Comparison of ENCODE assay signal across 31 cellular contexts in the genomic region with DNA sequence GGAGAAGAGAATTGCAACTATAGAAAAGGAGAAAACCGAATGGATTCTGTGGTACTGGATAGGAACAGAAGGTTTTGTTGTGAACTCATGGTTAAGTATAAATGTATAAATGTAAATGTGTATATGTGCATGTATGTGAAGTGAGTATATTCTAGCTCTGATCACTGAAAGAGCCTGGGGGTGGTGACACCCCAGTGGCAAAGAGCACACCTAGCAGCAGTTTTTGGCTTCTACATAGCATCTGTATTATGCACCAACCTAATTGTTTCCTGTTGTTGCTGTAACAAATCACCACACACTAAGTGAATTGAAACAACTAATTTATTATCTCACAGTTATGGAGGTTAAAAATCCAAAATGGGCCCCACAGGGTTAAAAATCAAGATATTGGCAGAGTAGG.
DNase-seq lines count a peak whose midpoint lies in the region; ATAC-seq, FAIRE-seq and TF ChIP-seq lines count a peak whose summit lies in the region.
"Had no signal": no experiment of that assay in that cellular context is flagged by ENCODE, and none has a peak within 500 bp of the region (broad histone marks: within the 10 kb centered on the region; RNA-seq: fewer than 3 reads in every experiment).

No MANE protein-coding gene starts in this region.

- CTCF ChIA-PET in HepG2 (lab: Yijun Ruan, JAX; ENCODE audit: low intra/inter-chr PET ratio, low total read pairs) = no interaction called here
- CTCF ChIA-PET in HEK293 (lab: Yijun Ruan, JAX) = no interaction called here

- H3K9me3 ChIP-seq in HepG2 (ENCODE audit: low read length) = peaks cover 33% of the 10 kb centered on the region
- H3K9me3 ChIP-seq in right lobe of liver = no peaks in the 10 kb centered on the region
- no peaks in the 10 kb centered on the region for H3K9me3 ChIP-seq in HEK293 (ENCODE audit: control insufficient read depth, insufficient read depth, low read depth, low read length)
- H3K9me3 ChIP-seq: BE2C had no signal

- TF ChIP-seq POLR2A in HepG2 (IDR thresholded peaks at IDR 0.05; ENCODE audit: insufficient read depth in 1 of 2, low read depth in 2 of 2, low read length in 2 of 2) (no peak), right lobe of liver (IDR thresholded peaks at IDR 0.05) (no peak)

- ATAC-seq in HepG2 = no peak
- no peak for ATAC-seq in right lobe of liver
- ATAC-seq: A549; CD8-positive, alpha-beta T cell had no signal

- no peak overlapping the region for H3K4me2 ChIP-seq in HepG2 (ENCODE audit: low read depth, low read length)
- H3K4me2 ChIP-seq: A549; BLaER1; BLaER1 treated with 17β-estradiol and CSF1 and Interleukin-3, amounts not matched to agents 10 nM and 100 nM had no signal

- H3K36me3 ChIP-seq in HepG2 (replicated peaks in 1 of 2; ENCODE audit: control insufficient read depth in 1 of 2, insufficient read depth in 2 of 2, low read length in 2 of 2) (no peaks in the 10 kb centered on the region), right lobe of liver (no peaks in the 10 kb centered on the region), HEK293 (ENCODE audit: control insufficient read depth in 2 of 2, insufficient read depth in 1 of 2, low read length in 2 of 2) (no peaks in the 10 kb centered on the region)
- H3K36me3 ChIP-seq: BE2C; BLaER1; BLaER1 treated with 17β-estradiol and CSF1 and Interleukin-3, amounts not matched to agents 10 nM and 100 nM had no signal

- no peak for FAIRE-seq in HepG2 (lab: Jason Lieb, UNC)
- FAIRE-seq: A549, D721Med had no signal

- intact Hi-C loops in HepG2 (cut with micrococcal nuclease; ENCODE audit: unreplicated experiment) = loop anchor here (2.0 kb wide), 1 partner anchor 66 kb away; no protein-coding TSS in a partner anchor
- intact Hi-C loops in right lobe of liver (cut with DNase I) = no loop called here

- TF ChIP-seq CTCF in HepG2 (CRISPR knock-in tag; IDR thresholded peaks at IDR 0.05) (no peak), right lobe of liver (IDR thresholded peaks at IDR 0.05) (no peak), C4-2B (conservative IDR thresholded peaks at IDR 0.05) (no peak), HEK293 (tag by site-specific recombination; IDR thresholded peaks at IDR 0.05) (no peak)

- H3K27ac ChIP-seq in HepG2 (ENCODE audit: extremely low read length, insufficient read depth, low read length) = no peak overlapping the region
- H3K27ac ChIP-seq in right lobe of liver = no peak overlapping the region
- peak overlapping the region; percentile 68 for H3K27ac ChIP-seq in C4-2B
- H3K27ac ChIP-seq in HEK293 (ENCODE audit: extremely low read depth, low read depth, low read length) = no peak overlapping the region
- H3K27ac ChIP-seq: 22Rv1; A549; BLaER1; BLaER1 treated with 17β-estradiol and CSF1 and Interleukin-3, amounts not matched to agents 10 nM and 100 nM had no signal

- WGBS in HepG2 (ENCODE audit: low lambda C conversion rate) = 18% methylated on average over 1 of the region's 1 CpG
- WGBS in right lobe of liver (ENCODE audit: insufficient coverage, low coverage, low lambda C conversion rate, missing lambda C conversion rate) = 55% methylated on average over 1 of the region's 1 CpG

- H3K4me3 ChIP-seq in HepG2 (replicated peaks in 1 of 3; ENCODE audit: insufficient read depth in 1 of 3, low read depth in 2 of 3, low read length in 3 of 3) (no peak overlapping the region), right lobe of liver (no peak overlapping the region), HEK293 (ENCODE audit: low read depth, low read length) (no peak overlapping the region)
- H3K4me3 ChIP-seq: A549; BLaER1; BLaER1 treated with 17β-estradiol and CSF1 and Interleukin-3, amounts not matched to agents 10 nM and 100 nM had no signal

- H3K79me2 ChIP-seq in HepG2 (ENCODE audit: insufficient read depth, low read length) = no peaks in the 10 kb centered on the region

- no peaks in the 10 kb centered on the region for H4K20me1 ChIP-seq in HepG2 (ENCODE audit: insufficient read depth, low read length)
- H4K20me1 ChIP-seq: BLaER1; BLaER1 treated with 17β-estradiol and CSF1 and Interleukin-3, amounts not matched to agents 10 nM and 100 nM had no signal

- in situ Hi-C loops in HepG2 (cut with HindIII; ENCODE audit: extremely low pct_ligation_motif_present, low pct_unique_long_range_greater_than_20kb) = no loop called here

- no peak overlapping the region for H2AFZ ChIP-seq in HepG2 (ENCODE audit: low read length)

- BruUV-seq in HepG2 (replicated peaks; lab: Mats Ljungman, UMichigan) = no TSS peak

- H3K27me3 ChIP-seq in HepG2 (ENCODE audit: control insufficient read depth in 1 of 2, insufficient read depth in 2 of 2, low read length in 2 of 2) (no peaks in the 10 kb centered on the region; a peak in 1 of 5 replicates), right lobe of liver (no peaks in the 10 kb centered on the region)
- H3K27me3 ChIP-seq: BE2C; BLaER1; BLaER1 treated with 17β-estradiol and CSF1 and Interleukin-3, amounts not matched to agents 10 nM and 100 nM had no signal

- POLR2A ChIA-PET in HepG2 (lab: Yijun Ruan, JAX) = no interaction called here
- POLR2A ChIA-PET in HEK293 (lab: Yijun Ruan, JAX) = no interaction called here

- H3K4me1 ChIP-seq in HepG2 (ENCODE audit: insufficient read depth, low read length) (peaks cover 1% of the 10 kb centered on the region; the same call in 1 of the 2 replicates), right lobe of liver (no peaks in the 10 kb centered on the region), HEK293 (ENCODE audit: control insufficient read depth, insufficient read depth, low read length) (no peaks in the 10 kb centered on the region)
- H3K4me1 ChIP-seq: A549, BE2C, BLaER1 had no signal

- TF ChIP-seq EP300 in HepG2 (IDR thresholded peaks at IDR 0.05; ENCODE audit: low read depth in 2 of 2, low read length in 2 of 2) (no peak), HepG2 (CRISPR knock-in tag; IDR thresholded peaks at IDR 0.05; ENCODE audit: borderline replicate concordance) (no peak)

- no peak for TF ChIP-seq RAD21 in HepG2 (CRISPR knock-in tag; IDR thresholded peaks at IDR 0.05)

- H3K9ac ChIP-seq in HepG2 (ENCODE audit: insufficient read depth, low read depth, low read length) = no peak overlapping the region
- H3K9ac ChIP-seq: BLaER1; BLaER1 treated with 17β-estradiol and CSF1 and Interleukin-3, amounts not matched to agents 10 nM and 100 nM had no signal

- no peak for DNase-seq in HepG2 (ENCODE audit: low spot score)
- DNase-seq in right lobe of liver = no peak
- DNase-seq in RPMI8226 = no peak
- no peak for DNase-seq in OCI-M1 (lab: John Stamatoyannopoulos, UW)
- DNase-seq: 8988T; ACHN; AML-193; BE2C; C1 segment of cervical spinal cord; Caco-2; Calu3; CD4-positive, alpha-beta memory T cell; CD4-positive, alpha-beta T cell; CD4-positive, CD25-positive, alpha-beta regulatory T cell; CD8-positive, alpha-beta memory T cell; CD8-positive, alpha-beta T cell; COR-L47; DMS 273 treated with DMSO at 0.1 percent for 48 hours; DMS153; DMS53; DMS79; DMS79 treated with DMSO at 0.1 percent for 48 hours; DND-41; EL had no signal

TF ChIP-seq in HepG2, 621 proteins besides CTCF, POLR2A, EP300 and RAD21:
- no peak for TF ChIP-seq CENPT (CRISPR knock-in tag; IDR thresholded peaks at IDR 0.05; ENCODE audit: low read depth)
- TF ChIP-seq ZNF605 (CRISPR knock-in tag; IDR thresholded peaks at IDR 0.05) = peak; percentile 61; the same call in 1 of the 2 replicates

TF ChIP-seq in HEK293, 187 proteins besides CTCF, POLR2A, EP300 and RAD21:
- TF ChIP-seq ZNF37A (tag by site-specific recombination; IDR thresholded peaks at IDR 0.05) (no peak), ZBTB17 (tag by site-specific recombination; IDR thresholded peaks at IDR 0.05) (no peak), ZIC2 (tag by site-specific recombination; IDR thresholded peaks at IDR 0.05) (no peak), SETDB1 (IDR thresholded peaks at IDR 0.05; ENCODE audit: insufficient read length, low read length) (peak; percentile 53)
- TF ChIP-seq, protein P1, sequence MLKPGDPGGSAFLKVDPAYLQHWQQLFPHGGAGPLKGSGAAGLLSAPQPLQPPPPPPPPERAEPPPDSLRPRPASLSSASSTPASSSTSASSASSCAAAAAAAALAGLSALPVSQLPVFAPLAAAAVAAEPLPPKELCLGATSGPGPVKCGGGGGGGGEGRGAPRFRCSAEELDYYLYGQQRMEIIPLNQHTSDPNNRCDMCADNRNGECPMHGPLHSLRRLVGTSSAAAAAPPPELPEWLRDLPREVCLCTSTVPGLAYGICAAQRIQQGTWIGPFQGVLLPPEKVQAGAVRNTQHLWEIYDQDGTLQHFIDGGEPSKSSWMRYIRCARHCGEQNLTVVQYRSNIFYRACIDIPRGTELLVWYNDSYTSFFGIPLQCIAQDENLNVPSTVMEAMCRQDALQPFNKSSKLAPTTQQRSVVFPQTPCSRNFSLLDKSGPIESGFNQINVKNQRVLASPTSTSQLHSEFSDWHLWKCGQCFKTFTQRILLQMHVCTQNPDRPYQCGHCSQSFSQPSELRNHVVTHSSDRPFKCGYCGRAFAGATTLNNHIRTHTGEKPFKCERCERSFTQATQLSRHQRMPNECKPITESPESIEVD (tag by site-specific recombination; IDR thresholded peaks at IDR 0.05) = no peak
